ENCODE assay signal across 7 cellular contexts in the genomic region with DNA sequence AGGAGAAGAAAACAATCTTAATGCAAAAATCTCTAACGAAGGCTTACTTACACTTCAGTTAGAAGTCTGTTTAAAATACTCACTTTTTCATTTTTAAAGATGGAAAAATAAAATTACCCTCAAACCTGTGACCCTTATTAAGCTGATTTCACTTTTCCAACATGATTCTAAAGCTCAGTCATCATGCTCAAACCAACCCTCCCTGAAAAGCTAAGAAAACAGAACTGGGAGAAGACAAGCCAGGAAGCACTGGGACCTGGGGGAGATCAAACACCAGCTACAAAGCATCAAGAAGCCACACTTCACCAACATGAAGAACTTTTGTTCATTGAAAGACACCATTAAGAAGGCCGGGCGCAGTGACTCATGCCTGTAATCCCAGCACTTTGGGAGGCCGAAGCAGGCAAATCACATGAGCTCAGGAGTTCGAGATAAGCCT.
DNase-seq lines count a peak whose midpoint lies in the region; ATAC-seq and TF ChIP-seq lines count a peak whose summit lies in the region.

No MANE protein-coding gene starts in this region.

- no peak for TF ChIP-seq EP300 in stomach (IDR thresholded peaks at IDR 0.05)

- 45% methylated on average over 5 of the region's 5 CpGs for WGBS in right cardiac atrium
- WGBS in stomach, 5 donors = 27 to 43% (median 32%) methylated on average over 5 of the region's 5 CpGs

- H3K36me3 ChIP-seq in HEK293 (ENCODE audit: control insufficient read depth in 2 of 2, insufficient read depth in 1 of 2, low read length in 2 of 2) (no peaks in the 10 kb centered on the region), stomach (no peaks in the 10 kb centered on the region)

- H3K4me3 ChIP-seq in HEK293 (ENCODE audit: low read depth, low read length) = no peak overlapping the region
- no peak overlapping the region for H3K4me3 ChIP-seq in right cardiac atrium (ENCODE audit: low read length)
- no peak overlapping the region for H3K4me3 ChIP-seq in stomach

- ATAC-seq in right cardiac atrium (peak in 1 of 2 donors; percentile 8), GM21360 (IDR thresholded peaks at IDR 0.05; ENCODE audit: unreplicated experiment) (no peak), HG03095 (IDR thresholded peaks at IDR 0.05; ENCODE audit: unreplicated experiment) (no peak)

- TF ChIP-seq POLR2A in stomach (IDR thresholded peaks at IDR 0.05) = no peak

- CTCF ChIA-PET in HEK293 (lab: Yijun Ruan, JAX) = interaction anchor here (0.6 to 1.3 kb wide), 6 partner anchors 23 to 299 kb away, joined by 3 to 6 read pairs (median 3); a partner anchor contains a TSS

- no peaks in the 10 kb centered on the region for H3K9me3 ChIP-seq in HEK293 (ENCODE audit: control insufficient read depth, insufficient read depth, low read depth, low read length)
- no peaks in the 10 kb centered on the region for H3K9me3 ChIP-seq in right cardiac atrium (ENCODE audit: control insufficient read depth, low read length)
- no peaks in the 10 kb centered on the region for H3K9me3 ChIP-seq in stomach

- intact Hi-C loops in right cardiac atrium (cut with DNase I) = no loop called here
- intact Hi-C loops in stomach (cut with DNase I; ENCODE audit: low total_unique reads) = no loop called here

- H3K27me3 ChIP-seq in right cardiac atrium (ENCODE audit: control insufficient read depth, insufficient read depth) (no peaks in the 10 kb centered on the region), stomach (no peaks in the 10 kb centered on the region)

- H3K27ac ChIP-seq in HEK293 (ENCODE audit: extremely low read depth, low read depth, low read length) = peak overlapping the region; percentile 73
- peak overlapping the region; percentile 38 for H3K27ac ChIP-seq in right cardiac atrium (ENCODE audit: low read length)
- peak overlapping the region in 4 of 5 donors; percentile 74 to 86 (median 83) for H3K27ac ChIP-seq in stomach

- POLR2A ChIA-PET in HEK293 (lab: Yijun Ruan, JAX) = interaction anchor here (0.6 kb wide), 2 partner anchors 8 to 31 kb away, joined by 3 read pairs; no protein-coding TSS in a partner anchor

- no peak for TF ChIP-seq CTCF in HEK293 (tag by site-specific recombination; IDR thresholded peaks at IDR 0.05)
- no peak for TF ChIP-seq CTCF in stomach (IDR thresholded peaks at IDR 0.05)

- H3K4me1 ChIP-seq in HEK293 (ENCODE audit: control insufficient read depth, insufficient read depth, low read length) (peaks cover 9% of the 10 kb centered on the region), right cardiac atrium (ENCODE audit: control insufficient read depth, insufficient read depth, low read length) (peaks cover 8% of the 10 kb centered on the region), stomach (peaks cover 31 to 54% (median 43%) of the 10 kb centered on the region in 4 donors)

- DNase-seq in SK-MEL-5 (ENCODE audit: low read depth, low spot score) = peak; percentile 57
- peak in 1 of 3 donors; percentile 54 for DNase-seq in right cardiac atrium
- DNase-seq in stomach = no peak
- no peak for DNase-seq in NCI-H82 (lab: John Stamatoyannopoulos, UW)

- in situ Hi-C loops in SK-MEL-5 (cut with HindIII; ENCODE audit: low pct_unique_long_range_greater_than_20kb, low sequenced_read_pairs) = no loop called here

TF ChIP-seq in HEK293, 187 proteins besides CTCF, POLR2A, EP300 and RAD21 (continues in another document):
- TF ChIP-seq ZNF24 (tag by site-specific recombination; IDR thresholded peaks at IDR 0.05) = no peak
- no peak for TF ChIP-seq ZBTB21 (tag by site-specific recombination; IDR thresholded peaks at IDR 0.05)
- TF ChIP-seq ZNF701 (tag by site-specific recombination; IDR thresholded peaks at IDR 0.05) = no peak
- TF ChIP-seq ZSCAN16 (tag by site-specific recombination; IDR thresholded peaks at IDR 0.05) = no peak
- TF ChIP-seq ZNF629 (tag by site-specific recombination; IDR thresholded peaks at IDR 0.05) = no peak
- no peak for TF ChIP-seq ZNF548 (tag by site-specific recombination; IDR thresholded peaks at IDR 0.05)
- 0 out of 2 replicates have a peak, but pooled peaks have one; percentile 24 for TF ChIP-seq IKZF3 (tag by site-specific recombination; IDR thresholded peaks at IDR 0.05)
- no peak for TF ChIP-seq ZNF48 (tag by site-specific recombination; IDR thresholded peaks at IDR 0.05)
- TF ChIP-seq, protein P1, sequence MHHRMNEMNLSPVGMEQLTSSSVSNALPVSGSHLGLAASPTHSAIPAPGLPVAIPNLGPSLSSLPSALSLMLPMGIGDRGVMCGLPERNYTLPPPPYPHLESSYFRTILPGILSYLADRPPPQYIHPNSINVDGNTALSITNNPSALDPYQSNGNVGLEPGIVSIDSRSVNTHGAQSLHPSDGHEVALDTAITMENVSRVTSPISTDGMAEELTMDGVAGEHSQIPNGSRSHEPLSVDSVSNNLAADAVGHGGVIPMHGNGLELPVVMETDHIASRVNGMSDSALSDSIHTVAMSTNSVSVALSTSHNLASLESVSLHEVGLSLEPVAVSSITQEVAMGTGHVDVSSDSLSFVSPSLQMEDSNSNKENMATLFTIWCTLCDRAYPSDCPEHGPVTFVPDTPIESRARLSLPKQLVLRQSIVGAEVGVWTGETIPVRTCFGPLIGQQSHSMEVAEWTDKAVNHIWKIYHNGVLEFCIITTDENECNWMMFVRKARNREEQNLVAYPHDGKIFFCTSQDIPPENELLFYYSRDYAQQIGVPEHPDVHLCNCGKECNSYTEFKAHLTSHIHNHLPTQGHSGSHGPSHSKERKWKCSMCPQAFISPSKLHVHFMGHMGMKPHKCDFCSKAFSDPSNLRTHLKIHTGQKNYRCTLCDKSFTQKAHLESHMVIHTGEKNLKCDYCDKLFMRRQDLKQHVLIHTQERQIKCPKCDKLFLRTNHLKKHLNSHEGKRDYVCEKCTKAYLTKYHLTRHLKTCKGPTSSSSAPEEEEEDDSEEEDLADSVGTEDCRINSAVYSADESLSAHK (tag by site-specific recombination; IDR thresholded peaks at IDR 0.05) = no peak
- TF ChIP-seq FEZF1 (tag by site-specific recombination; IDR thresholded peaks at IDR 0.05) = no peak
- TF ChIP-seq, protein P2, sequence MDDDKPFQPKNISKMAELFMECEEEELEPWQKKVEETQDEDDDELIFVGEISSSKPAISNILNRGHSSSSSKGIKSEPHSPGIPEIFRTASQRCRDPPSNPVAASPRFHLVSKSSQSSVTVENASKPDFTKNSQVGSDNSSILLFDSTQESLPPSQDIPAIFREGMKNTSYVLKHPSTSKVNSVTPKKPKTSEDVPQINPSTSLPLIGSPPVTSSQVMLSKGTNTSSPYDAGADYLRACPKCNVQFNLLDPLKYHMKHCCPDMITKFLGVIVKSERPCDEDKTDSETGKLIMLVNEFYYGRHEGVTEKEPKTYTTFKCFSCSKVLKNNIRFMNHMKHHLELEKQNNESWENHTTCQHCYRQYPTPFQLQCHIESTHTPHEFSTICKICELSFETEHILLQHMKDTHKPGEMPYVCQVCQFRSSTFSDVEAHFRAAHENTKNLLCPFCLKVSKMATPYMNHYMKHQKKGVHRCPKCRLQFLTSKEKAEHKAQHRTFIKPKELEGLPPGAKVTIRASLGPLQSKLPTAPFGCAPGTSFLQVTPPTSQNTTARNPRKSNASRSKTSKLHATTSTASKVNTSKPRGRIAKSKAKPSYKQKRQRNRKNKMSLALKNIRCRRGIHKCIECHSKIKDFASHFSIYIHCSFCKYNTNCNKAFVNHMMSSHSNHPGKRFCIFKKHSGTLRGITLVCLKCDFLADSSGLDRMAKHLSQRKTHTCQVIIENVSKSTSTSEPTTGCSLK (tag by site-specific recombination; IDR thresholded peaks at IDR 0.05) = no peak
- TF ChIP-seq, protein P3, sequence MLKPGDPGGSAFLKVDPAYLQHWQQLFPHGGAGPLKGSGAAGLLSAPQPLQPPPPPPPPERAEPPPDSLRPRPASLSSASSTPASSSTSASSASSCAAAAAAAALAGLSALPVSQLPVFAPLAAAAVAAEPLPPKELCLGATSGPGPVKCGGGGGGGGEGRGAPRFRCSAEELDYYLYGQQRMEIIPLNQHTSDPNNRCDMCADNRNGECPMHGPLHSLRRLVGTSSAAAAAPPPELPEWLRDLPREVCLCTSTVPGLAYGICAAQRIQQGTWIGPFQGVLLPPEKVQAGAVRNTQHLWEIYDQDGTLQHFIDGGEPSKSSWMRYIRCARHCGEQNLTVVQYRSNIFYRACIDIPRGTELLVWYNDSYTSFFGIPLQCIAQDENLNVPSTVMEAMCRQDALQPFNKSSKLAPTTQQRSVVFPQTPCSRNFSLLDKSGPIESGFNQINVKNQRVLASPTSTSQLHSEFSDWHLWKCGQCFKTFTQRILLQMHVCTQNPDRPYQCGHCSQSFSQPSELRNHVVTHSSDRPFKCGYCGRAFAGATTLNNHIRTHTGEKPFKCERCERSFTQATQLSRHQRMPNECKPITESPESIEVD (tag by site-specific recombination; IDR thresholded peaks at IDR 0.05) = peak; percentile 66
- no peak for TF ChIP-seq HOXC10 (CRISPR knock-in tag; IDR thresholded peaks at IDR 0.05)
- peak; percentile 30; the same call in 1 of the 2 replicates for TF ChIP-seq PRDM1 (tag by site-specific recombination; IDR thresholded peaks at IDR 0.05)
- peak; percentile 61 for TF ChIP-seq ZNF335 (tag by site-specific recombination; conservative IDR thresholded peaks at IDR 0.05)
